ENCODE assay signal across 1 cellular context in the genomic region with DNA sequence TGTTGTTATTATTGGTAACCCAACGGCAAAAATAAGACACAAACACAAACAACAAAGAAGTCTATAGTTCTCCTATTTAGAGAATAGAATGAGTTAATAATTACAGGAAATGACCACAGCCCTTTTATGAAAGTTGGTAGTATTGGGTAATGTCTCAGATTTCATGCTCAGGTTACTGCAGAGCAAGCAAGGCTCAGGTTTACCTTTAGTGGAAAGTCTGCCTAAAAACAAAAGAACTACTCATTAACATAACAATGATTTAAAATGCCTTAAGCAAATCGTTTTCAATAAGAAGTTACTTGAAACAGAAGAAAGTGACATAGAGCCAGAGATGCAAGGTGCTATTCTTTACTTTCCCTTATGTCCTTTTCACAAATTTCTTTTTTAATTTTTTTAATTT.
TF ChIP-seq lines count a peak whose summit lies in the region.

No MANE protein-coding gene starts in this region.

TF ChIP-seq in H1, 55 proteins besides CTCF, POLR2A, EP300 and RAD21 (continued from another document):
- TF ChIP-seq CHD7 (IDR thresholded peaks at IDR 0.05; ENCODE audit: insufficient replicate concordance, low read length): peak; percentile 80
- TF ChIP-seq SIX5 (IDR thresholded peaks at IDR 0.05; ENCODE audit: low read depth, low read length): 0 out of 2 replicates have a peak, but pooled peaks have one; percentile 16
